ENCODE assay signal across 19 cellular contexts in the genomic region with DNA sequence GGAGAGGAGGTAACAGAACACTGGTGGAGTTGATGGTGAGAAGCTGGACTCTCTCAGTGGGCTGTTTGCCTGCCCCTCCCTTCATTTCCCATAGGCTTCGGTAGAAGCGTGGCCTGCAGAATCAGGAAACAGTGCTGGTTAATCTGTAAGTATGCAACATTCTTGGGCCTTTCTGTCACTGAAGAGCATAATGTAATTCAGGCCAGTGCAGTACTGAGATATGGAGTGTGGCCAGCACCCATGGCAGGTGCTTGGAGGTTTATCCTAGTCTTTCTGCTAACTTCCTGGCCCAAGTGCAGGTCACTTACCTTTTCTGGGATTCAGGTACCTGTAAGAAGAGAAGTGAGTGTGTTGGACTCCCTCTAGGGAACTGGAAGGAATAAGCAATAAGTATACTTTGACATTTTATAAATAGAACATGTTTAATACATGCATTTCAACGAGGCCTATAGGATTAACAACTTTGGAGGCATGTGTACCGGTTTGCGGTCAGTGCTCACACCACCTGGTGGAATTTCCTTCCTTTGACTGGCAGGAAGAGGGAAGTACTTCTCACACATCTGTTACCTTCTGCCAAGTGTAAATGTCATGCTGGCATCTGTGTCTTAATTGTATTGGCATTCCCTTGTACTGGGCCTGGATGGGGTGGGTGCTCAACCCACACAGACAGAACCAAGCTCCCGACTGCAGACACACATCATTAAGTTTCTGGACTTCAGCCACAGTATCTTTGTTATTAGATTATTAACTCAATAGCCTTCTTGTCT.
DNase-seq lines count a peak whose midpoint lies in the region; ATAC-seq and TF ChIP-seq lines count a peak whose summit lies in the region.
"Had no signal": no experiment of that assay in that cellular context is flagged by ENCODE, and none has a peak within 500 bp of the region (broad histone marks: within the 10 kb centered on the region; RNA-seq: fewer than 3 reads in every experiment).

No MANE protein-coding gene starts in this region.

- H3K4me3 ChIP-seq in LNCaP clone FGC (ENCODE audit: low read depth, low read length) (no peak overlapping the region), HAP-1 (no peak overlapping the region)
- H3K4me3 ChIP-seq: spleen had no signal

- peaks cover 3% of the 10 kb centered on the region; the same call in 1 of the 2 replicates for H3K4me1 ChIP-seq in HAP-1
- H3K4me1 ChIP-seq: spleen had no signal

- no peaks in the 10 kb centered on the region for H3K9me3 ChIP-seq in HAP-1
- H3K9me3 ChIP-seq: spleen had no signal

- H3K27me3 ChIP-seq in HAP-1 (ENCODE audit: low read depth), result 0 out of 2 replicates have a peak, but pooled peaks cover 4% of the 10 kb centered on the region

- ATAC-seq in activated naive CD8-positive, alpha-beta T cell treated with anti-CD3 and anti-CD28 coated beads, Interleukin-2, amount 50 U/mL, for 24 hours, result no peak
- ATAC-seq: activated CD4-positive, CD25-positive, alpha-beta regulatory T cell treated with anti-CD3 and anti-CD28 coated beads, Interleukin-2, amount 50 U/mL, for 24 hours; effector memory CD8-positive, alpha-beta T cell; left ventricle myocardium superior had no signal

- TF ChIP-seq CTCF in LNCaP clone FGC (IDR thresholded peaks at IDR 0.05; ENCODE audit: control insufficient read depth, extremely low read depth, insufficient read depth), result no peak
- no peak for TF ChIP-seq CTCF in nephron (IDR thresholded peaks at IDR 0.05; ENCODE audit: unreplicated experiment in 3 of 3)

- H3K27me3 Mint-ChIP-seq in nephron (ENCODE audit: low read depth), result peaks cover 9% of the 10 kb centered on the region
- peaks cover 5% of the 10 kb centered on the region for H3K27me3 Mint-ChIP-seq in activated naive CD8-positive, alpha-beta T cell treated with anti-CD3 and anti-CD28 coated beads, Interleukin-2, amount 50 U/mL, for 24 hours
- H3K27me3 Mint-ChIP-seq: type B pancreatic cell had no signal

- H3K36me3 ChIP-seq in HAP-1 (replicated peaks), result no peaks in the 10 kb centered on the region
- H3K36me3 ChIP-seq: spleen had no signal

- peaks cover 52% of the 10 kb centered on the region for H3K4me1 Mint-ChIP-seq in nephron
- no peaks in the 10 kb centered on the region for H3K4me1 Mint-ChIP-seq in activated naive CD8-positive, alpha-beta T cell treated with anti-CD3 and anti-CD28 coated beads, Interleukin-2, amount 50 U/mL, for 24 hours

- H3K4me3 Mint-ChIP-seq in nephron, result peak overlapping the region in 1 of 3 experiments; percentile 12
- H3K4me3 Mint-ChIP-seq in activated naive CD8-positive, alpha-beta T cell treated with anti-CD3 and anti-CD28 coated beads, Interleukin-2, amount 50 U/mL, for 24 hours, result no peak overlapping the region
- H3K4me3 Mint-ChIP-seq: effector memory CD8-positive, alpha-beta T cell; HFFc6; type B pancreatic cell had no signal

- peak overlapping the region; percentile 85 to 96 (median 94) for H3K27ac Mint-ChIP-seq in nephron
- no peak overlapping the region for H3K27ac Mint-ChIP-seq in activated naive CD8-positive, alpha-beta T cell treated with anti-CD3 and anti-CD28 coated beads, Interleukin-2, amount 50 U/mL, for 24 hours
- H3K27ac Mint-ChIP-seq: effector memory CD8-positive, alpha-beta T cell; HFFc6; type B pancreatic cell had no signal

- DNase-seq in DMS 273 (lab: John Stamatoyannopoulos, UW; ENCODE audit: unreplicated experiment) (peak; percentile 37), LNCaP clone FGC (ENCODE audit: low read depth) (peak; percentile 62), ecto neural progenitor cell (ENCODE audit: low spot score) (peak; percentile 14), HAP-1 (ENCODE audit: low spot score in 2 of 2) (no peak), iPS-NIHi11 (ENCODE audit: low spot score) (no peak), iPS-NIHi7 (ENCODE audit: extremely low spot score) (no peak)
- DNase-seq in activated naive CD8-positive, alpha-beta T cell treated with anti-CD3 and anti-CD28 coated beads, Interleukin-2, amount 50 U/mL, for 24 hours, result no peak
- DNase-seq: activated naive CD4-positive, alpha-beta T cell treated with anti-CD3 and anti-CD28 coated beads, Interleukin-2, amount 50 U/mL, for 16 hours; activated T-cell treated with anti-CD3 and anti-CD28 coated beads, Interleukin-2, amount 50 U/mL, for 48 hours; effector memory CD8-positive, alpha-beta T cell; HFFc6; left ventricle myocardium superior; NCI-H187; spleen; stimulated activated CD4-positive, alpha-beta T cell treated with anti-CD3 and anti-CD28 coated beads, Interleukin-4, amount 100 ng/mL, for 4 hours; T-helper 9 cell had no signal

- H3K36me3 Mint-ChIP-seq in nephron (ENCODE audit: low read depth), result peaks cover 10% of the 10 kb centered on the region
- H3K36me3 Mint-ChIP-seq in activated naive CD8-positive, alpha-beta T cell treated with anti-CD3 and anti-CD28 coated beads, Interleukin-2, amount 50 U/mL, for 24 hours (ENCODE audit: low read depth), result no peaks in the 10 kb centered on the region

- in situ Hi-C loops in HAP-1 (cut with MboI; ENCODE audit: low sequenced_read_pairs), result no loop called here

- H3K9me3 Mint-ChIP-seq in nephron, result no peaks in the 10 kb centered on the region
- no peaks in the 10 kb centered on the region for H3K9me3 Mint-ChIP-seq in activated naive CD8-positive, alpha-beta T cell treated with anti-CD3 and anti-CD28 coated beads, Interleukin-2, amount 50 U/mL, for 24 hours
- H3K9me3 Mint-ChIP-seq: effector memory CD8-positive, alpha-beta T cell; HFFc6; type B pancreatic cell had no signal

Comparison
In these comparisons a context has a peak if more than half of its experiments do, and no peak if none do; other contexts are left out.
1. DNase-seq: peak in DMS 273 (single experiment), LNCaP clone FGC (single experiment) and ecto neural progenitor cell (single experiment); none in activated naive CD8-positive, alpha-beta T cell treated with anti-CD3 and anti-CD28 coated beads, Interleukin-2, amount 50 U/mL, for 24 hours (single experiment), HAP-1 (0 of 2), iPS-NIHi11 (single experiment) and iPS-NIHi7 (single experiment).